Comparison of ENCODE assay signal across 18 cellular contexts in genomic region chr1:180889325-180889724, GRCh38. TPM values are rescaled to one million over a fixed set of nuclear protein-coding genes. Genes with fewer than 3 reads are reported as not detected.
"Had no signal": no experiment of that assay in that cellular context is flagged by ENCODE, and none has a peak within 500 bp of the region (broad histone marks: within the 10 kb centered on the region; RNA-seq: fewer than 3 reads in every experiment).

No MANE protein-coding gene starts in this region.

- H3K27me3 Mint-ChIP-seq: activated naive CD4-positive, alpha-beta T cell treated with anti-CD3 and anti-CD28 coated beads, Interleukin-2, amount 50 U/mL, for 24 hours; effector memory CD8-positive, alpha-beta T cell; naive B cell; stimulated activated naive B cell treated with anti-CD40 and anti-IgM and Interleukin-4, amounts not matched to agents 10 μg/mL and 1 μg/mL and 100 μg/mL, for 72 hours; T-helper 17 cell had no signal

- H3K9me3 ChIP-seq: lower lobe of right lung, neutrophil, prostate gland, right lobe of liver, tibial nerve had no signal

- H3K9me3 Mint-ChIP-seq: activated naive CD4-positive, alpha-beta T cell treated with anti-CD3 and anti-CD28 coated beads, Interleukin-2, amount 50 U/mL, for 24 hours; activated T-helper 2 cell treated with anti-CD3 and anti-CD28 coated beads, Interferon-gamma antibody, Interleukin-2, Interleukin-4, amounts not matched to agents 10 μg/mL and 5 μg/mL and 100 μg/mL, durations not matched to agents 14 hours and 24 hours and 36 hours; dendritic cell treated with granulocyte-macrophage colony-stimulating factor and Interleukin-4, amounts not matched to agents 40 ng/mL and 50 ng/mL, for 4 days; effector memory CD8-positive, alpha-beta T cell; naive B cell had no signal

- H3K36me3 ChIP-seq: neutrophil, prostate gland, right lobe of liver, tibial nerve had no signal

- DNase-seq: activated CD4-positive, CD25-positive, alpha-beta regulatory T cell; amygdala; cerebellar nuclear complex; effector memory CD8-positive, alpha-beta T cell; immature natural killer cell; left cardiac atrium; lower lobe of right lung; midbrain; right lobe of liver; stimulated activated naive B cell treated with anti-CD40 and anti-IgM and Interleukin-4, amounts not matched to agents 10 μg/mL and 1 μg/mL and 100 μg/mL, for 72 hours; T-helper 17 cell had no signal

- H3K27ac Mint-ChIP-seq: activated naive CD4-positive, alpha-beta T cell treated with anti-CD3 and anti-CD28 coated beads, Interleukin-2, amount 50 U/mL, for 24 hours; activated T-helper 2 cell treated with anti-CD3 and anti-CD28 coated beads, Interferon-gamma antibody, Interleukin-2, Interleukin-4, amounts not matched to agents 10 μg/mL and 5 μg/mL and 100 μg/mL, durations not matched to agents 14 hours and 24 hours and 36 hours; dendritic cell treated with granulocyte-macrophage colony-stimulating factor and Interleukin-4, amounts not matched to agents 40 ng/mL and 50 ng/mL, for 4 days; stimulated activated naive B cell treated with anti-CD40 and anti-IgM and Interleukin-4, amounts not matched to agents 10 μg/mL and 1 μg/mL and 100 μg/mL, for 72 hours; T-helper 17 cell had no signal

- H3K4me3 Mint-ChIP-seq: activated naive CD4-positive, alpha-beta T cell treated with anti-CD3 and anti-CD28 coated beads, Interleukin-2, amount 50 U/mL, for 24 hours; dendritic cell treated with granulocyte-macrophage colony-stimulating factor and Interleukin-4, amounts not matched to agents 40 ng/mL and 50 ng/mL, for 4 days; effector memory CD8-positive, alpha-beta T cell; immature natural killer cell; naive B cell; stimulated activated naive B cell treated with anti-CD40 and anti-IgM and Interleukin-4, amounts not matched to agents 10 μg/mL and 1 μg/mL and 100 μg/mL, for 72 hours; T-helper 17 cell had no signal

- H3K4me1 ChIP-seq: lower lobe of right lung, prostate gland, right lobe of liver, tibial nerve had no signal

- H3K4me3 ChIP-seq: lower lobe of right lung, prostate gland, right lobe of liver, tibial nerve had no signal

- ATAC-seq: effector memory CD8-positive, alpha-beta T cell; left cardiac atrium; lower lobe of right lung; right lobe of liver; T-helper 17 cell had no signal

- H3K27me3 ChIP-seq: neutrophil, right lobe of liver, tibial nerve had no signal

- H3K36me3 Mint-ChIP-seq: naive B cell had no signal

- H3K27ac ChIP-seq: lower lobe of right lung, neutrophil, prostate gland, right lobe of liver, tibial nerve had no signal

RNA-seq across cellular contexts. Expression of gene KIAA1614, which starts 23.4 kb away (rescaled TPM):
- polyA plus RNA-seq: immature natural killer cell had no signal
